Comparison of ENCODE assay signal across 25 cellular contexts in genomic region chr17:10550014-10550413, GRCh38. TPM values are rescaled to one million over a fixed set of nuclear protein-coding genes. Genes with fewer than 3 reads are reported as not detected.
"Had no signal": no experiment of that assay in that cellular context is flagged by ENCODE, and none has a peak within 500 bp of the region (broad histone marks: within the 10 kb centered on the region; RNA-seq: fewer than 3 reads in every experiment).

No MANE protein-coding gene starts in this region.

- H3K4me3 ChIP-seq: esophagus squamous epithelium, heart left ventricle, mucosa of descending colon, skin epidermis, testis, tibial nerve, upper lobe of right lung, vagina had no signal

- H3K27me3 ChIP-seq: heart left ventricle, testis, tibial nerve, upper lobe of right lung, vagina had no signal

- H3K36me3 ChIP-seq: esophagus squamous epithelium, heart left ventricle, tibial nerve, upper lobe of right lung, vagina had no signal

- H3K9ac ChIP-seq: parathyroid adenoma had no signal

- H3K27ac ChIP-seq: esophagus squamous epithelium, heart left ventricle, parathyroid adenoma, skin epidermis, testis, tibial nerve, upper lobe of right lung, vagina had no signal

- H3K4me1 ChIP-seq: esophagus squamous epithelium, heart left ventricle, parathyroid adenoma, testis, tibial nerve, upper lobe of right lung, vagina had no signal

- H3K9me3 ChIP-seq: esophagus squamous epithelium, heart left ventricle, mucosa of descending colon, testis, tibial nerve, upper lobe of right lung, vagina had no signal

- ATAC-seq: effector memory CD8-positive, alpha-beta T cell; heart left ventricle; left lobe of liver; mucosa of descending colon; natural killer cell; sciatic nerve; stimulated activated naive B cell treated with anti-CD40 and anti-IgM and Interleukin-4, amounts not matched to agents 10 μg/mL and 1 μg/mL and 100 μg/mL, for 72 hours; stimulated activated naive CD8-positive, alpha-beta T cell treated with anti-CD3 and anti-CD28 coated beads, Interleukin-15, amount 100 ng/mL, for 72 hours; upper lobe of right lung had no signal

- DNase-seq: cortex of kidney; effector memory CD8-positive, alpha-beta T cell; esophagus squamous epithelium; foreskin fibroblast; heart left ventricle; hippocampal formation; islet precursor cell; mucosa of descending colon; natural killer cell; stimulated activated CD4-positive, alpha-beta T cell treated with anti-CD3 and anti-CD28 coated beads, Interleukin-2, amount 100 ng/mL, for 24 hours; stimulated activated CD4-positive, alpha-beta T cell treated with anti-CD3 and anti-CD28 coated beads, Interleukin-4, amount 100 ng/mL, for 4 hours; stimulated activated naive B cell treated with anti-CD40 and anti-IgM and Interleukin-4, amounts not matched to agents 10 μg/mL and 1 μg/mL and 100 μg/mL, for 72 hours; stimulated activated naive CD8-positive, alpha-beta T cell treated with anti-CD3 and anti-CD28 coated beads, Interleukin-15, amount 100 ng/mL, for 72 hours; testis; upper lobe of right lung had no signal

RNA-seq across cellular contexts. Expression of gene MYH2, which starts 0.6 kb away (rescaled TPM):
- total RNA-seq: epithelial cell of proximal tubule, esophagus squamous epithelium, glomerular endothelial cell, left lobe of liver, natural killer cell, pulmonary artery endothelial cell, sciatic nerve, subcutaneous adipose tissue, tibial nerve, vagina had no signal
- polyA plus RNA-seq: heart left ventricle had no signal

RNA-seq across cellular contexts. Expression of gene MYH1, which starts 31.7 kb away (rescaled TPM):
- total RNA-seq: epithelial cell of proximal tubule, esophagus squamous epithelium, glomerular endothelial cell, left lobe of liver, natural killer cell, pulmonary artery endothelial cell, sciatic nerve, vagina had no signal
- polyA plus RNA-seq: heart left ventricle had no signal
